ENCODE assay signal across 2 cellular contexts in the genomic region with DNA sequence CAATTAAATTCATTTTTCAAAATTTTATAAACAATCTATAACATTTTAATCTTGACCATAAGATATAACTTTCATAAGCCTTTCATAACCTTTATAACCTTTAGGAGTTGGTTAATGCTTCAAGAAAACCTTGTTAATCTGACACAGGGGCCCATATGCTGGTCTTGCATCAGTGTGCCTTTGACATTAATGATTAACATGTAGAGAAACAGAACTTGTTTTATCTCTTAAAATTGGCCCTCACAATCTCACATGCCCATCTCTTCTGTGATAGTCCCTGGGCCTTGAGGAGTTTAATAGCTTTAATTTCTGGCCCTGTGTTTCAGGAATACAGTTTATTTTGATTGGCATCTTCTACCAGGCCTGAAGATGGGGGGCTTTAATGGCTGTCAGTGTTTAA.
TF ChIP-seq lines count a peak whose summit lies in the region.

No MANE protein-coding gene starts in this region.

TF ChIP-seq in WTC11, 78 proteins besides CTCF, POLR2A, EP300 and RAD21:
- TF ChIP-seq GABPB1 (CRISPR knock-in tag; IDR thresholded peaks at IDR 0.05), result peak; percentile 72

TF ChIP-seq in HepG2, 621 proteins besides CTCF, POLR2A, EP300 and RAD21:
- TF ChIP-seq, protein P1, sequence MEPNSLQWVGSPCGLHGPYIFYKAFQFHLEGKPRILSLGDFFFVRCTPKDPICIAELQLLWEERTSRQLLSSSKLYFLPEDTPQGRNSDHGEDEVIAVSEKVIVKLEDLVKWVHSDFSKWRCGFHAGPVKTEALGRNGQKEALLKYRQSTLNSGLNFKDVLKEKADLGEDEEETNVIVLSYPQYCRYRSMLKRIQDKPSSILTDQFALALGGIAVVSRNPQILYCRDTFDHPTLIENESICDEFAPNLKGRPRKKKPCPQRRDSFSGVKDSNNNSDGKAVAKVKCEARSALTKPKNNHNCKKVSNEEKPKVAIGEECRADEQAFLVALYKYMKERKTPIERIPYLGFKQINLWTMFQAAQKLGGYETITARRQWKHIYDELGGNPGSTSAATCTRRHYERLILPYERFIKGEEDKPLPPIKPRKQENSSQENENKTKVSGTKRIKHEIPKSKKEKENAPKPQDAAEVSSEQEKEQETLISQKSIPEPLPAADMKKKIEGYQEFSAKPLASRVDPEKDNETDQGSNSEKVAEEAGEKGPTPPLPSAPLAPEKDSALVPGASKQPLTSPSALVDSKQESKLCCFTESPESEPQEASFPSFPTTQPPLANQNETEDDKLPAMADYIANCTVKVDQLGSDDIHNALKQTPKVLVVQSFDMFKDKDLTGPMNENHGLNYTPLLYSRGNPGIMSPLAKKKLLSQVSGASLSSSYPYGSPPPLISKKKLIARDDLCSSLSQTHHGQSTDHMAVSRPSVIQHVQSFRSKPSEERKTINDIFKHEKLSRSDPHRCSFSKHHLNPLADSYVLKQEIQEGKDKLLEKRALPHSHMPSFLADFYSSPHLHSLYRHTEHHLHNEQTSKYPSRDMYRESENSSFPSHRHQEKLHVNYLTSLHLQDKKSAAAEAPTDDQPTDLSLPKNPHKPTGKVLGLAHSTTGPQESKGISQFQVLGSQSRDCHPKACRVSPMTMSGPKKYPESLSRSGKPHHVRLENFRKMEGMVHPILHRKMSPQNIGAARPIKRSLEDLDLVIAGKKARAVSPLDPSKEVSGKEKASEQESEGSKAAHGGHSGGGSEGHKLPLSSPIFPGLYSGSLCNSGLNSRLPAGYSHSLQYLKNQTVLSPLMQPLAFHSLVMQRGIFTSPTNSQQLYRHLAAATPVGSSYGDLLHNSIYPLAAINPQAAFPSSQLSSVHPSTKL (CRISPR knock-in tag; IDR thresholded peaks at IDR 0.05), result 0 out of 2 replicates have a peak, but pooled peaks have one; percentile 24
- TF ChIP-seq CEBPG (CRISPR knock-in tag; IDR thresholded peaks at IDR 0.05) (peak; percentile 60; the same call in 1 of the 2 replicates), GATAD2A (CRISPR knock-in tag; IDR thresholded peaks at IDR 0.05) (0 out of 2 replicates have a peak, but pooled peaks have one; percentile 24), HNRNPUL1 (IDR thresholded peaks at IDR 0.05; ENCODE audit: low read depth, low read length) (peak; percentile 80; the same call in 1 of the 2 replicates), CEBPB (IDR thresholded peaks at IDR 0.05; ENCODE audit: borderline replicate concordance, low read depth, low read length) (0 out of 2 replicates have a peak, but pooled peaks have one; percentile 8)
- TF ChIP-seq, protein P2, sequence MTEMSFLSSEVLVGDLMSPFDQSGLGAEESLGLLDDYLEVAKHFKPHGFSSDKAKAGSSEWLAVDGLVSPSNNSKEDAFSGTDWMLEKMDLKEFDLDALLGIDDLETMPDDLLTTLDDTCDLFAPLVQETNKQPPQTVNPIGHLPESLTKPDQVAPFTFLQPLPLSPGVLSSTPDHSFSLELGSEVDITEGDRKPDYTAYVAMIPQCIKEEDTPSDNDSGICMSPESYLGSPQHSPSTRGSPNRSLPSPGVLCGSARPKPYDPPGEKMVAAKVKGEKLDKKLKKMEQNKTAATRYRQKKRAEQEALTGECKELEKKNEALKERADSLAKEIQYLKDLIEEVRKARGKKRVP (CRISPR knock-in tag; IDR thresholded peaks at IDR 0.05), result peak in 1 of 2 experiments; percentile 82; a peak in 2 of 4 replicates
- TF ChIP-seq, protein P3, sequence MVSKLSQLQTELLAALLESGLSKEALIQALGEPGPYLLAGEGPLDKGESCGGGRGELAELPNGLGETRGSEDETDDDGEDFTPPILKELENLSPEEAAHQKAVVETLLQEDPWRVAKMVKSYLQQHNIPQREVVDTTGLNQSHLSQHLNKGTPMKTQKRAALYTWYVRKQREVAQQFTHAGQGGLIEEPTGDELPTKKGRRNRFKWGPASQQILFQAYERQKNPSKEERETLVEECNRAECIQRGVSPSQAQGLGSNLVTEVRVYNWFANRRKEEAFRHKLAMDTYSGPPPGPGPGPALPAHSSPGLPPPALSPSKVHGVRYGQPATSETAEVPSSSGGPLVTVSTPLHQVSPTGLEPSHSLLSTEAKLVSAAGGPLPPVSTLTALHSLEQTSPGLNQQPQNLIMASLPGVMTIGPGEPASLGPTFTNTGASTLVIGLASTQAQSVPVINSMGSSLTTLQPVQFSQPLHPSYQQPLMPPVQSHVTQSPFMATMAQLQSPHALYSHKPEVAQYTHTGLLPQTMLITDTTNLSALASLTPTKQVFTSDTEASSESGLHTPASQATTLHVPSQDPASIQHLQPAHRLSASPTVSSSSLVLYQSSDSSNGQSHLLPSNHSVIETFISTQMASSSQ (IDR thresholded peaks at IDR 0.05; ENCODE audit: low read depth), result peak; percentile 84
- TF ChIP-seq, protein P3 (CRISPR knock-in tag; IDR thresholded peaks at IDR 0.05; ENCODE audit: borderline replicate concordance), result peak; percentile 61; the same call in 1 of the 2 replicates
